Comparison of ENCODE assay signal across 1 cellular context in the genomic region with DNA sequence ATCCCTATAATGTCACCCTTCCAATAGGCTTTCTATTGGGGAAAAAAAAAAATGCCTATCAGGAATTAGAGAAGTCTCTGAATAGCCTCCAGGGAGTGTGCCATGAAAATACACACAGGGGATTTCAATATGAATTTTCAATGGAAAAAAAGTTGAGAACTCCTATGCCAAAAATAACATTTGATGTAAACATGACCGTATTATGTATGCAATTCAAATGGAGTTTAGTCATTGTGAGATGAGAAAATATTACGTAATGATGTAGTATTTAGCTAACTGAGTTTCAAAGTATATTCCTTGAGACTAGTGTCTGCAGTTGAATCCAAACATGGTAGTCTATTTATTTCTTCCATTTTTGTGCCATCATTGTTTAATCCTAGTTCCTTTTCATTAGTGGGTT.
TF ChIP-seq lines count a peak whose summit lies in the region.

No MANE protein-coding gene starts in this region.

TF ChIP-seq in IMR-90, 13 proteins besides CTCF, POLR2A, EP300 and RAD21 (continued from another document):
- TF ChIP-seq, protein P1, sequence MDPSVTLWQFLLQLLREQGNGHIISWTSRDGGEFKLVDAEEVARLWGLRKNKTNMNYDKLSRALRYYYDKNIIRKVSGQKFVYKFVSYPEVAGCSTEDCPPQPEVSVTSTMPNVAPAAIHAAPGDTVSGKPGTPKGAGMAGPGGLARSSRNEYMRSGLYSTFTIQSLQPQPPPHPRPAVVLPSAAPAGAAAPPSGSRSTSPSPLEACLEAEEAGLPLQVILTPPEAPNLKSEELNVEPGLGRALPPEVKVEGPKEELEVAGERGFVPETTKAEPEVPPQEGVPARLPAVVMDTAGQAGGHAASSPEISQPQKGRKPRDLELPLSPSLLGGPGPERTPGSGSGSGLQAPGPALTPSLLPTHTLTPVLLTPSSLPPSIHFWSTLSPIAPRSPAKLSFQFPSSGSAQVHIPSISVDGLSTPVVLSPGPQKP (IDR thresholded peaks at IDR 0.05; ENCODE audit: borderline replicate concordance, low read depth, low read length) = no peak
- TF ChIP-seq RFX5 (IDR thresholded peaks at IDR 0.05; ENCODE audit: low read depth, low read length) (no peak), NFE2L2 (IDR thresholded peaks at IDR 0.05; ENCODE audit: low read depth, low read length) (peak; percentile 51; the same call in 1 of the 2 replicates)
